Comparison of ENCODE assay signal across 21 cellular contexts in the genomic region with DNA sequence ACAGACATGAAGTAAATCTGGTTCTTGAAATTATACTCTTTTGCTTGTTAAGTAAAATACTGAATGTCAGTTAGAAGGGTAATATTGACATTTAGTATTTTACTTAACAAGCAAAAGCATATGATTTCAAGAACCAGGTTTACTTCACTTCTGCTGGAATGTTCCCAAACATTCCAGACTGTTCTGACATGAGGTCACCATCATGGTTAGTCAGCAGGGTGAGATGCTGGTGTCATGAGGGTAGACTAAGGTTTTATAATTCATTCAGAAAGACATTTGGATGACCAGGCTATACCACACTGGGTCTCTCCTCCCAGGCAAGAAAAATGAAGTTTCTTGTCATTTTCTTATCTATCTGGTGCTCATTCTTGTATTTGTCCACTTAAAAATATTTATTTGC.
DNase-seq lines count a peak whose midpoint lies in the region; ATAC-seq and TF ChIP-seq lines count a peak whose summit lies in the region.
"Had no signal": no experiment of that assay in that cellular context is flagged by ENCODE, and none has a peak within 500 bp of the region (broad histone marks: within the 10 kb centered on the region; RNA-seq: fewer than 3 reads in every experiment).

No MANE protein-coding gene starts in this region.

- no peak overlapping the region for H3K4me3 ChIP-seq in AG10803 (ENCODE audit: low read length)
- H3K4me3 ChIP-seq in choroid plexus epithelial cell (ENCODE audit: low read depth, low read length) = no peak overlapping the region
- H3K4me3 ChIP-seq in smooth muscle cell = no peak overlapping the region
- no peak overlapping the region for H3K4me3 ChIP-seq in right cardiac atrium (ENCODE audit: low read length)
- H3K4me3 ChIP-seq: GM12878, heart left ventricle, Peyer's patch, uterus had no signal

- H3K4me1 ChIP-seq in smooth muscle cell (ENCODE audit: low read depth) = no peaks in the 10 kb centered on the region
- H3K4me1 ChIP-seq in right cardiac atrium (ENCODE audit: control insufficient read depth, insufficient read depth, low read length) = no peaks in the 10 kb centered on the region
- H3K4me1 ChIP-seq: heart left ventricle, Peyer's patch, uterus had no signal

- no peak overlapping the region for H3K27ac ChIP-seq in smooth muscle cell (ENCODE audit: low read depth)
- H3K27ac ChIP-seq in right cardiac atrium (ENCODE audit: low read length) = no peak overlapping the region
- H3K27ac ChIP-seq: heart left ventricle, Peyer's patch, uterus had no signal

- no peak for ATAC-seq in activated CD4-positive, alpha-beta T cell treated with anti-CD3 and anti-CD28 coated beads for 36 hours
- ATAC-seq in HG02642 (IDR thresholded peaks at IDR 0.05; ENCODE audit: poor library complexity, unreplicated experiment) = no peak
- ATAC-seq in right cardiac atrium = no peak
- ATAC-seq: GM12878; heart left ventricle; stimulated activated naive CD8-positive, alpha-beta T cell treated with anti-CD3 and anti-CD28 coated beads, Interleukin-15, Interleukin-2, amounts not matched to agents 100 U/mL and 50 U/mL, for 24 hours had no signal

- no peak for TF ChIP-seq RAD21 in Ishikawa (IDR thresholded peaks at IDR 0.05; ENCODE audit: low read depth)

- no peak overlapping the region for H2AFZ ChIP-seq in smooth muscle cell (ENCODE audit: low read depth)

- no peaks in the 10 kb centered on the region for H3K79me2 ChIP-seq in smooth muscle cell (ENCODE audit: low read depth)

- no peaks in the 10 kb centered on the region for H3K9me3 Mint-ChIP-seq in activated CD4-positive, alpha-beta T cell treated with anti-CD3 and anti-CD28 coated beads for 36 hours (ENCODE audit: low read depth)
- H3K9me3 Mint-ChIP-seq: memory B cell, nephron had no signal

- TF ChIP-seq CTCF in AG10803 (conservative IDR thresholded peaks at IDR 0.05; ENCODE audit: low read length) (no peak), choroid plexus epithelial cell (conservative IDR thresholded peaks at IDR 0.05; ENCODE audit: low read depth, low read length) (no peak), smooth muscle cell (IDR thresholded peaks at IDR 0.05; ENCODE audit: borderline replicate concordance, insufficient read depth, poor library complexity, severe bottlenecking) (no peak)

- no peaks in the 10 kb centered on the region for H3K27me3 Mint-ChIP-seq in activated CD4-positive, alpha-beta T cell treated with anti-CD3 and anti-CD28 coated beads for 36 hours
- H3K27me3 Mint-ChIP-seq: CD8-positive, alpha-beta memory T cell; memory B cell had no signal

- POLR2A ChIA-PET in activated CD4-positive, alpha-beta T cell treated with anti-CD3 and anti-CD28 coated beads for 36 hours (lab: Charles Lee) = no interaction called here

- TF ChIP-seq EP300 in Ishikawa (IDR thresholded peaks at IDR 0.05; ENCODE audit: borderline replicate concordance) = no peak

- CTCF ChIA-PET in activated CD4-positive, alpha-beta T cell treated with anti-CD3 and anti-CD28 coated beads for 36 hours (lab: Charles Lee) = no interaction called here

- H3K4me3 Mint-ChIP-seq in activated CD4-positive, alpha-beta T cell treated with anti-CD3 and anti-CD28 coated beads for 36 hours = no peak overlapping the region
- H3K4me3 Mint-ChIP-seq: CD8-positive, alpha-beta memory T cell; memory B cell; nephron had no signal

- no peaks in the 10 kb centered on the region for H3K36me3 Mint-ChIP-seq in activated CD4-positive, alpha-beta T cell treated with anti-CD3 and anti-CD28 coated beads for 36 hours (ENCODE audit: low read depth)
- H3K36me3 Mint-ChIP-seq: CD8-positive, alpha-beta memory T cell; memory B cell had no signal

- peak; percentile 66 for DNase-seq in AG10803 (ENCODE audit: low read depth)
- DNase-seq in choroid plexus epithelial cell (ENCODE audit: low read depth) = peak; percentile 86
- DNase-seq in kidney tubule cell (ENCODE audit: low spot score) = peak; percentile 80
- DNase-seq in activated CD4-positive, alpha-beta T cell treated with anti-CD3 and anti-CD28 coated beads for 36 hours = no peak
- no peak for DNase-seq in smooth muscle cell (lab: John Stamatoyannopoulos, UW; ENCODE audit: unreplicated experiment)
- no peak for DNase-seq in right cardiac atrium
- DNase-seq: activated CD4-positive, alpha-beta T cell treated with anti-CD3 and anti-CD28 coated beads for 4 hours; activated gamma-delta T cell treated with Interleukin-2 at 50 U/mL for 16 hours; anterior cingulate cortex; CD8-positive, alpha-beta memory T cell; heart left ventricle; NCI-H1105; NCI-H2171; Peyer's patch; stimulated activated naive CD8-positive, alpha-beta T cell treated with anti-CD3 and anti-CD28 coated beads, Interleukin-15, Interleukin-2, amounts not matched to agents 100 U/mL and 50 U/mL, for 24 hours; uterus had no signal

- no peaks in the 10 kb centered on the region for H3K4me1 Mint-ChIP-seq in activated CD4-positive, alpha-beta T cell treated with anti-CD3 and anti-CD28 coated beads for 36 hours
- H3K4me1 Mint-ChIP-seq: CD8-positive, alpha-beta memory T cell; memory B cell; nephron had no signal

- intact Hi-C loops in activated CD4-positive, alpha-beta T cell treated with anti-CD3 and anti-CD28 coated beads for 36 hours (cut with DNase I, micrococcal nuclease) = no loop called here
- intact Hi-C loops in right cardiac atrium (cut with DNase I) = no loop called here

- H3K27ac Mint-ChIP-seq in activated CD4-positive, alpha-beta T cell treated with anti-CD3 and anti-CD28 coated beads for 36 hours = no peak overlapping the region
- H3K27ac Mint-ChIP-seq: CD8-positive, alpha-beta memory T cell; memory B cell; nephron had no signal

- no peaks in the 10 kb centered on the region for H3K9me3 ChIP-seq in smooth muscle cell (replicated peaks; ENCODE audit: low read depth)
- no peaks in the 10 kb centered on the region for H3K9me3 ChIP-seq in right cardiac atrium (ENCODE audit: control insufficient read depth, low read length)
- H3K9me3 ChIP-seq: heart left ventricle, Peyer's patch, uterus had no signal

- no peaks in the 10 kb centered on the region for H3K27me3 ChIP-seq in smooth muscle cell (ENCODE audit: low read depth)
- no peaks in the 10 kb centered on the region for H3K27me3 ChIP-seq in right cardiac atrium (ENCODE audit: control insufficient read depth, insufficient read depth)
- H3K27me3 ChIP-seq: heart left ventricle, Peyer's patch, uterus had no signal

- no peaks in the 10 kb centered on the region for H4K20me1 ChIP-seq in smooth muscle cell (ENCODE audit: low read depth)

- no peaks in the 10 kb centered on the region for H3K36me3 ChIP-seq in smooth muscle cell (ENCODE audit: low read depth)
- H3K36me3 ChIP-seq: heart left ventricle, Peyer's patch, uterus had no signal

- no peaks in the 10 kb centered on the region for H3F3A ChIP-seq in smooth muscle cell (ENCODE audit: low read depth)

- no peak overlapping the region for H3K9ac ChIP-seq in smooth muscle cell (ENCODE audit: low read depth)

- no peak overlapping the region for H3K4me2 ChIP-seq in smooth muscle cell

TF ChIP-seq in Ishikawa, 13 proteins besides CTCF, POLR2A, EP300 and RAD21:
- TF ChIP-seq TCF12 (IDR thresholded peaks at IDR 0.05; ENCODE audit: low read depth) = no peak
- 0 out of 2 replicates have a peak, but pooled peaks have one; percentile 15 for TF ChIP-seq TEAD4 (IDR thresholded peaks at IDR 0.05)

Comparison
In these comparisons a context has a peak if more than half of its experiments do, and no peak if none do; other contexts are left out.
1. DNase-seq: peak in AG10803 (single experiment), choroid plexus epithelial cell (single experiment) and kidney tubule cell (single experiment); none in activated CD4-positive, alpha-beta T cell treated with anti-CD3 and anti-CD28 coated beads for 36 hours (single experiment), smooth muscle cell (single experiment) and right cardiac atrium (0 of 3).